In genomic region chr12:124005736-124006581, GRCh38 we compare ENCODE assay signal across 10 cellular contexts. TPM values are rescaled to one million over a fixed set of nuclear protein-coding genes. Genes with fewer than 3 reads are reported as not detected.
DNase-seq lines count a peak whose midpoint lies in the region; ATAC-seq, FAIRE-seq and TF ChIP-seq lines count a peak whose summit lies in the region.
"Had no signal": no experiment of that assay in that cellular context is flagged by ENCODE, and none has a peak within 500 bp of the region (broad histone marks: within the 10 kb centered on the region; RNA-seq: fewer than 3 reads in every experiment).

No MANE protein-coding gene starts in this region.

- no peak for FAIRE-seq in RCC 7860 (lab: Jason Lieb, UNC)

- intact Hi-C loops in dorsolateral prefrontal cortex (cut with DNase I) = no loop called here

- H3K4me3 ChIP-seq in dorsolateral prefrontal cortex (no peak overlapping the region), MG63 (no peak overlapping the region)
- H3K4me3 ChIP-seq: heart left ventricle had no signal

- peaks cover 13% of the 10 kb centered on the region for H3K36me3 ChIP-seq in MG63

- DNase-seq in AML-193 (lab: John Stamatoyannopoulos, UW) = peak; percentile 10 to 20
- DNase-seq in NCI-H82 (lab: John Stamatoyannopoulos, UW) = peak; percentile 99
- peak in 1 of 10 donors; percentile 49 for DNase-seq in dorsolateral prefrontal cortex
- DNase-seq in DMS53 (lab: John Stamatoyannopoulos, UW) = no peak
- no peak for DNase-seq in MG63
- no peak for DNase-seq in RCC 7860 (ENCODE audit: low spot score)
- DNase-seq: cerebellar nuclear complex, heart left ventricle had no signal

- TF ChIP-seq CTCF in dorsolateral prefrontal cortex (IDR thresholded peaks at IDR 0.05 in 54 of 56, conservative IDR thresholded peaks at IDR 0.05 in 2 of 56; ENCODE audit: low read depth in 1 of 56, partially characterized antibody in 56 of 56) = peak in 2 of 56 donors; percentile 10 to 25

- peak overlapping the region in 36 of 59 donors; percentile 0 to 65 (median 36) for H3K27ac ChIP-seq in dorsolateral prefrontal cortex
- H3K27ac ChIP-seq: heart left ventricle had no signal

- no peaks in the 10 kb centered on the region for H3K27me3 ChIP-seq in dorsolateral prefrontal cortex
- no peaks in the 10 kb centered on the region for H3K27me3 ChIP-seq in MG63
- H3K27me3 ChIP-seq: heart left ventricle had no signal

- ATAC-seq in GM18511 (IDR thresholded peaks at IDR 0.05; ENCODE audit: unreplicated experiment) (peak; percentile 49), HG02571 (IDR thresholded peaks at IDR 0.05; ENCODE audit: unreplicated experiment) (no peak)

- H3K9me3 ChIP-seq in MG63 = no peaks in the 10 kb centered on the region
- H3K9me3 ChIP-seq: heart left ventricle had no signal

RNA-seq across cellular contexts. Expression of gene ZNF664, which starts 32.9 kb away (rescaled TPM):
- 100 to 1,000 TPM in 99 of 120 experiments, 10 to 100 TPM in 21; 82.2 to 211 (median 117) TPM for total RNA-seq in dorsolateral prefrontal cortex
- 34.2 and 37.9 TPM in 2 replicates for total RNA-seq in MG63 (2014; rRNA removed; shearing (Covaris generic); ENCODE audit: low replicate concordance)

RNA-seq across cellular contexts. Expression of gene CCDC92, which starts 33.3 kb away (rescaled TPM):
- 100 to 1,000 TPM in 116 of 120 experiments, 10 to 100 TPM in 4; 89.7 to 184 (median 138) TPM for total RNA-seq in dorsolateral prefrontal cortex
- total RNA-seq in MG63 (2014; rRNA removed; shearing (Covaris generic); ENCODE audit: low replicate concordance) = 7.4 and 12.7 TPM in 2 replicates

Comparison
In these comparisons a context has a peak if more than half of its experiments do, and no peak if none do; other contexts are left out.
1. DNase-seq: peak in AML-193 (2 of 2) and NCI-H82 (single experiment); none in DMS53 (single experiment), MG63 (single experiment) and RCC 7860 (single experiment).